Comparison of ENCODE assay signal across 34 cellular contexts in the genomic region with DNA sequence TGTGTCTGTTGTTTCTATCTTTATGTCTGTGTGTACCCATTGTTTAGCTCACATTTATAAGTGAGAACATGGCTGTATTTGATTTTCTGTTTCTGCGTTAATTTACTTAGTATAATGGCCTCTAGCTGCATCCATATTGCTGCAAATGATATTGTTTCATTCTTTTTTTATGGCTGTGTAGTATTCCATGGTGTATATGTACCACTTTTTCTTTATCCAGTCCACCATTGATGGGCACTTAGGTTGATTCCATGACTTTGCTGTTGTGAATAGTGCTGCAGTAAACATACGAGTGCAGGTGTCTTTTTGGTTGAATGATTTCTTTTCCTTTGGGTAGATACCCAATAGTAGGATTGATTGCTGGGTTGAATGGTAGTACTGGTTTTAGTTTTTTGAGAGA.
"Had no signal": no experiment of that assay in that cellular context is flagged by ENCODE, and none has a peak within 500 bp of the region (broad histone marks: within the 10 kb centered on the region; RNA-seq: fewer than 3 reads in every experiment).

No MANE protein-coding gene starts in this region.

- H3K4me3 Mint-ChIP-seq: activated B cell treated with CpG ODN at 0.5 μM for 24 hours; activated CD8-positive, alpha-beta T cell treated with anti-CD3 and anti-CD28 coated beads for 36 hours; activated naive CD8-positive, alpha-beta T cell; activated T-cell treated with anti-CD3 and anti-CD28 coated beads, Interleukin-2, amount 50 U/mL, for 4 hours; brain; central memory CD8-positive, alpha-beta T cell; dendritic cell treated with granulocyte-macrophage colony-stimulating factor and Interleukin-4, amounts not matched to agents 40 ng/mL and 50 ng/mL, for 4 days; endodermal cell; T-helper 17 cell; T-helper 2 cell treated with Interferon-gamma antibody and Interleukin-4, amounts not matched to agents 5 μg/mL and 100 μg/mL, for 36 hours had no signal

- H3K27ac ChIP-seq: ascending aorta, breast epithelium, cardiac muscle cell, coronary artery, dorsolateral prefrontal cortex, WERI-Rb-1 had no signal

- H3K4me1 Mint-ChIP-seq: endodermal cell had no signal

- H3K27me3 ChIP-seq: ascending aorta, breast epithelium, cardiac muscle cell, dorsolateral prefrontal cortex had no signal

- H3K4me3 ChIP-seq: ascending aorta, breast epithelium, cardiac muscle cell, coronary artery, dorsolateral prefrontal cortex had no signal

- H3K36me3 ChIP-seq: ascending aorta, breast epithelium, cardiac muscle cell, WERI-Rb-1 had no signal

- H3K27me3 Mint-ChIP-seq: activated B cell treated with CpG ODN at 0.5 μM for 24 hours; activated CD8-positive, alpha-beta T cell treated with anti-CD3 and anti-CD28 coated beads for 36 hours; activated naive CD8-positive, alpha-beta T cell; activated T-helper 17 cell treated with anti-CD3 and anti-CD28 coated beads, Interleukin-2, amount 50 U/mL, for 72 hours; brain; central memory CD8-positive, alpha-beta T cell; dendritic cell treated with granulocyte-macrophage colony-stimulating factor and Interleukin-4, amounts not matched to agents 40 ng/mL and 50 ng/mL, for 4 days; T-helper 17 cell had no signal

- ATAC-seq: activated CD4-positive, CD25-positive, alpha-beta regulatory T cell treated with anti-CD3 and anti-CD28 coated beads, Interleukin-2, amount 50 U/mL, for 24 hours; activated CD8-positive, alpha-beta T cell treated with anti-CD3 and anti-CD28 coated beads for 36 hours; activated T-cell treated with anti-CD3 and anti-CD28 coated beads, Interleukin-2, amount 50 U/mL, for 4 hours; activated T-helper 17 cell treated with anti-CD3 and anti-CD28 coated beads, Interleukin-2, amount 50 U/mL, for 72 hours; esophagus mucosa; T-helper 17 cell had no signal

- FAIRE-seq: frontal cortex had no signal

- H3K27ac Mint-ChIP-seq: activated B cell treated with CpG ODN at 0.5 μM for 24 hours; activated CD8-positive, alpha-beta T cell treated with anti-CD3 and anti-CD28 coated beads for 36 hours; activated T-helper 17 cell treated with anti-CD3 and anti-CD28 coated beads, Interleukin-2, amount 50 U/mL, for 72 hours; dendritic cell treated with granulocyte-macrophage colony-stimulating factor and Interleukin-4, amounts not matched to agents 40 ng/mL and 50 ng/mL, for 4 days; endodermal cell; T-helper 2 cell treated with Interferon-gamma antibody and Interleukin-4, amounts not matched to agents 5 μg/mL and 100 μg/mL, for 36 hours had no signal

- H3K4me1 ChIP-seq: ascending aorta, breast epithelium had no signal

- H3K9me3 Mint-ChIP-seq: activated T-helper 17 cell treated with anti-CD3 and anti-CD28 coated beads, Interleukin-2, amount 50 U/mL, for 72 hours; central memory CD8-positive, alpha-beta T cell; dendritic cell treated with granulocyte-macrophage colony-stimulating factor and Interleukin-4, amounts not matched to agents 40 ng/mL and 50 ng/mL, for 4 days; T-helper 2 cell treated with Interferon-gamma antibody and Interleukin-4, amounts not matched to agents 5 μg/mL and 100 μg/mL, for 36 hours had no signal

- DNase-seq: activated B cell treated with CpG ODN at 0.5 μM for 24 hours; activated CD4-positive, alpha-beta T cell treated with anti-CD3 and anti-CD28 coated beads for 48 hours; activated CD4-positive, alpha-beta T cell treated with anti-CD3 and anti-CD28 coated beads, Interleukin-2, amount 50 U/mL, for 1 hour; activated CD4-positive, alpha-beta T cell treated with anti-CD3 and anti-CD28 coated beads, Interleukin-2, amount 50 U/mL, for 48 hours; activated CD8-positive, alpha-beta memory T cell treated with anti-CD3 and anti-CD28 coated beads for 24 hours; activated CD8-positive, alpha-beta T cell treated with anti-CD3 and anti-CD28 coated beads for 36 hours; activated effector memory CD4-positive, alpha-beta T cell treated with Interleukin-2 at 50 U/mL for 16 hours; activated gamma-delta T cell treated with Interleukin-2 at 50 U/mL for 16 hours; activated naive CD4-positive, alpha-beta T cell treated with anti-CD3 and anti-CD28 coated beads, Interleukin-2, amount 50 U/mL, for 16 hours; activated naive CD4-positive, alpha-beta T cell treated with Interleukin-2 at 50 U/mL for 16 hours; activated T-cell treated with anti-CD3 and anti-CD28 coated beads, Interleukin-2, amount 50 U/mL, for 4 hours; amniotic stem cell; dorsolateral prefrontal cortex; effector memory CD4-positive, alpha-beta T cell; endodermal cell; foreskin fibroblast; head of caudate nucleus; T-helper 1 cell; T-helper 17 cell; T1000; WERI-Rb-1 had no signal

- H3K9me3 ChIP-seq: ascending aorta, breast epithelium had no signal
